Comparison of ENCODE assay signal across 9 cellular contexts in the genomic region with DNA sequence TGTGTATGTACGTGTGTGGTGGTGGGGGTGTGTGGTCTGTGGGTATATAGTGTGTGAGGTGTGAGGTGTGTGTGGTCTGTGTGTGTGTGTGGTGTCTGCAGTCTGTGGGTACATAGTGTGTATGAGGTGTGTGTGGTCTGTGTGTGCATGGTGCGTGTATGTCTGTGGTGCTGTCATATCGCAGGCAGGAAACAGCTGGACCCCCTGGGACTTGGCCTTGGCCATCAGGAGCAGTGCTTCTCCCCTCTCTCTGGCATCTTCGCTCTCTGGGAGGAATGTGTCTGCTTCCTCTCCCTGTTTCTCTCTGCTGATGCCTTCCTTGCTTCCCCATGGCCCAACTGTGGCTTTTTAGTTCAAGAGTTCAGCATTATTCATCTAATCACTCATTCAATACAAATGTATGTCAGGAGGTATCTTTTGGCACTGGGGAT.
DNase-seq lines count a peak whose midpoint lies in the region; ATAC-seq and TF ChIP-seq lines count a peak whose summit lies in the region.
"Had no signal": no experiment of that assay in that cellular context is flagged by ENCODE, and none has a peak within 500 bp of the region (broad histone marks: within the 10 kb centered on the region; RNA-seq: fewer than 3 reads in every experiment).

No MANE protein-coding gene starts in this region.

- no peaks in the 10 kb centered on the region for H3K9me3 ChIP-seq in A673 (ENCODE audit: low read depth, low read length, poor library complexity, severe bottlenecking)

- no peak overlapping the region for H3K27ac ChIP-seq in A673 (ENCODE audit: low read depth, low read length, poor library complexity, severe bottlenecking)

- no peaks in the 10 kb centered on the region for H3K27me3 ChIP-seq in A673 (replicated peaks; ENCODE audit: insufficient read depth, low read depth, low read length, poor library complexity)

- no TSS peak for BruUV-seq in A673 (replicated peaks; lab: Mats Ljungman, UMichigan)

- peaks cover 8% of the 10 kb centered on the region for H3K4me1 ChIP-seq in A673 (ENCODE audit: insufficient read depth, low read length, poor library complexity, severe bottlenecking)

- ATAC-seq in HG03442 (IDR thresholded peaks at IDR 0.05; ENCODE audit: unreplicated experiment) (no peak), HG02610 (IDR thresholded peaks at IDR 0.05; ENCODE audit: unreplicated experiment) (no peak), GM21786 (IDR thresholded peaks at IDR 0.05; ENCODE audit: unreplicated experiment) (no peak)

- POLR2A ChIA-PET in A673 (lab: Charles Lee; ENCODE audit: low non-redundant PET): interaction anchor here (0.5 kb wide), 1 partner anchor 376 kb away, joined by 13 read pairs; no protein-coding TSS in a partner anchor

- H3K4me3 ChIP-seq in A673 (ENCODE audit: low read depth, low read length, poor library complexity, severe bottlenecking) (no peak overlapping the region), GM12865 (ENCODE audit: low read depth, low read length) (no peak overlapping the region)

- H3K36me3 ChIP-seq in A673 (ENCODE audit: insufficient read depth, low read length, poor library complexity, severe bottlenecking): no peaks in the 10 kb centered on the region

- TF ChIP-seq CTCF in A673 (conservative IDR thresholded peaks at IDR 0.05; ENCODE audit: low read depth, low read length): no peak
- no peak for TF ChIP-seq CTCF in GM12865 (IDR thresholded peaks at IDR 0.05; ENCODE audit: insufficient read depth, low read depth, low read length, missing control alignments)

- CTCF ChIA-PET in A673 (lab: Charles Lee): no interaction called here

- DNase-seq in A673 (ENCODE audit: low spot score) (peak; percentile 52), GM12865 (ENCODE audit: low read depth) (peak; percentile 39), T-helper 9 cell (peak; percentile 12), glomerular visceral epithelial cell (ENCODE audit: extremely low spot score) (peak; percentile 87), NCI-H1092 (lab: John Stamatoyannopoulos, UW) (no peak)
- DNase-seq: NCI-H1930 had no signal

- intact Hi-C loops in A673 (cut with micrococcal nuclease; ENCODE audit: unreplicated experiment): no loop called here
